In genomic region chr7:116496653-116497052, GRCh38 we compare ENCODE assay signal across 26 cellular contexts. TPM values are rescaled to one million over a fixed set of nuclear protein-coding genes. Genes with fewer than 3 reads are reported as not detected.
"Had no signal": no experiment of that assay in that cellular context is flagged by ENCODE, and none has a peak within 500 bp of the region (broad histone marks: within the 10 kb centered on the region; RNA-seq: fewer than 3 reads in every experiment).

No MANE protein-coding gene starts in this region.

- H3K9ac ChIP-seq: KMS-11 had no signal

- H3K9me3 ChIP-seq: body of pancreas, MG63 had no signal

- H3K27me3 ChIP-seq: body of pancreas, MG63, SJSA1 had no signal

- H3K36me3 ChIP-seq: WERI-Rb-1 had no signal

- H3K4me3 ChIP-seq: body of pancreas, MG63, SJSA1 had no signal

- H3K27ac ChIP-seq: body of pancreas, KMS-11, SJSA1, WERI-Rb-1 had no signal

- H3K36me3 Mint-ChIP-seq: activated naive CD4-positive, alpha-beta T cell treated with anti-CD3 and anti-CD28 coated beads, Interleukin-2, amount 50 U/mL, for 24 hours; IgD-negative memory B cell had no signal

- H3K4me3 Mint-ChIP-seq: activated CD4-positive, alpha-beta T cell treated with anti-CD3 and anti-CD28 coated beads for 36 hours; activated CD8-positive, alpha-beta T cell treated with anti-CD3 and anti-CD28 coated beads for 36 hours; activated naive CD4-positive, alpha-beta T cell treated with anti-CD3 and anti-CD28 coated beads, Interleukin-2, amount 50 U/mL, for 24 hours; central memory CD8-positive, alpha-beta T cell; IgD-negative memory B cell; T-helper 17 cell had no signal

- H3K27ac Mint-ChIP-seq: activated CD4-positive, alpha-beta T cell treated with anti-CD3 and anti-CD28 coated beads for 36 hours; activated CD8-positive, alpha-beta T cell treated with anti-CD3 and anti-CD28 coated beads for 36 hours; activated naive CD4-positive, alpha-beta T cell treated with anti-CD3 and anti-CD28 coated beads, Interleukin-2, amount 50 U/mL, for 24 hours; IgD-negative memory B cell; T-helper 17 cell had no signal

- DNase-seq: activated CD4-positive, alpha-beta T cell treated with anti-CD3 and anti-CD28 coated beads for 36 hours; activated CD4-positive, alpha-beta T cell treated with anti-CD3 and anti-CD28 coated beads, Interleukin-2, amount 50 U/mL, for 1 hour; activated CD8-positive, alpha-beta memory T cell treated with anti-CD3 and anti-CD28 coated beads, Interleukin-2, amount 50 U/mL, for 48 hours; activated CD8-positive, alpha-beta T cell treated with anti-CD3 and anti-CD28 coated beads for 36 hours; activated T-cell treated with anti-CD3 and anti-CD28 coated beads, Interleukin-2, amount 50 U/mL, for 1 hour; aorta; body of pancreas; MG63; NCI-H1105; NCI-H1436; NCI-H1694 treated with DMSO at 0.1 percent for 48 hours; NCI-H2029 treated with DMSO at 0.1 percent for 48 hours; NCI-H345; NCI-H510A; NCI-H526 treated with DMSO at 0.1 percent for 48 hours; NCI-H82; RPMI8226; SHP77; T-helper 17 cell; WERI-Rb-1 had no signal

- H3K4me2 ChIP-seq: KMS-11 had no signal

- H3K9me3 Mint-ChIP-seq: activated CD8-positive, alpha-beta T cell treated with anti-CD3 and anti-CD28 coated beads for 36 hours; activated naive CD4-positive, alpha-beta T cell treated with anti-CD3 and anti-CD28 coated beads, Interleukin-2, amount 50 U/mL, for 24 hours; central memory CD8-positive, alpha-beta T cell; IgD-negative memory B cell had no signal

RNA-seq across cellular contexts. Expression of gene CAV2, which starts 2.9 kb away (rescaled TPM):
- total RNA-seq: activated CD4-positive, alpha-beta T cell treated with anti-CD3 and anti-CD28 coated beads for 36 hours; activated CD8-positive, alpha-beta T cell treated with anti-CD3 and anti-CD28 coated beads for 36 hours; OCI-LY7 had no signal
- polyA plus RNA-seq: IgD-negative memory B cell had no signal

RNA-seq across cellular contexts. Expression of gene CAV1, which starts 28.2 kb away (rescaled TPM):
- total RNA-seq: OCI-LY7 had no signal
